In the genomic region with DNA sequence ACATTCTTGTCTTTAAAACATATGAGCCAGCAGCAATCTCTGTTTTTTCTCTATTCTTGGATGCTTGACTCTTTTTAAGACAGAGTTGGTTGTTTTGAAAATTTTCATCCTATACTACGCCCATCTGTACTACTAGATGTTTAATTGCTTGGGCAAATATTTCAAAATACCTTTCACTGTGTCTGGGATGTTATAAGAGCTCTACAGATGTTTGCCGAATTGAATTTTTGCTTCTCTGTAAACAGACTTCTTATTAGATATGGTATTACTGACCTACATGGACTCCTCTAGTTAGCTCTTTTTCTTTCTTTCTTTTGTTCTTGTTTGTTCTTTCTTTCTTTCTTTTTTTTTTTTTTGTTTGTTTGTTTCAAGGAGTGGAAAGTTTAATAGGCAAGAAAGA, we compare ENCODE assay signal across 15 cellular contexts.
DNase-seq lines count a peak whose midpoint lies in the region; ATAC-seq and TF ChIP-seq lines count a peak whose summit lies in the region.
"Had no signal": no experiment of that assay in that cellular context is flagged by ENCODE, and none has a peak within 500 bp of the region (broad histone marks: within the 10 kb centered on the region; RNA-seq: fewer than 3 reads in every experiment).

No MANE protein-coding gene starts in this region.

- no peak overlapping the region for H3K4me3 Mint-ChIP-seq in nephron
- no peak overlapping the region for H3K4me3 Mint-ChIP-seq in activated CD8-positive, alpha-beta memory T cell treated with anti-CD3 and anti-CD28 coated beads, Interleukin-2, amount 10 ng/mL, durations not matched to agents 7 days and 5 days
- H3K4me3 Mint-ChIP-seq: B cell; CD4-positive, alpha-beta T cell; CD8-positive, alpha-beta T cell had no signal

- no peak overlapping the region for H3K4me3 ChIP-seq in fibroblast of villous mesenchyme (ENCODE audit: low read depth, low read length)
- H3K4me3 ChIP-seq: A549; BLaER1 treated with 17β-estradiol and CSF1 and Interleukin-3, amounts not matched to agents 10 nM and 100 nM had no signal

- H3K36me3 Mint-ChIP-seq in nephron (ENCODE audit: low read depth), result no peaks in the 10 kb centered on the region
- H3K36me3 Mint-ChIP-seq in activated CD8-positive, alpha-beta memory T cell treated with anti-CD3 and anti-CD28 coated beads, Interleukin-2, amount 10 ng/mL, durations not matched to agents 7 days and 5 days, result no peaks in the 10 kb centered on the region
- H3K36me3 Mint-ChIP-seq: CD8-positive, alpha-beta T cell had no signal

- TF ChIP-seq CTCF in fibroblast of villous mesenchyme (IDR thresholded peaks at IDR 0.05; ENCODE audit: insufficient read depth, low read depth, low read length), result no peak
- TF ChIP-seq CTCF in nephron (IDR thresholded peaks at IDR 0.05; ENCODE audit: unreplicated experiment in 3 of 3), result no peak

- DNase-seq in NCI-H510A treated with DMSO at 0.1 percent for 48 hours (lab: John Stamatoyannopoulos, UW) (peak; percentile 56), NCI-H510A (lab: John Stamatoyannopoulos, UW) (no peak), fibroblast of villous mesenchyme (ENCODE audit: low read depth) (peak; percentile 8), NCI-H2081 treated with DMSO at 0.1 percent for 48 hours (lab: John Stamatoyannopoulos, UW) (no peak), KBM-7 (no peak)
- no peak for DNase-seq in activated CD8-positive, alpha-beta memory T cell treated with anti-CD3 and anti-CD28 coated beads, Interleukin-2, amount 10 ng/mL, durations not matched to agents 7 days and 5 days
- DNase-seq: AML-193; CD4-positive, alpha-beta T cell; CD8-positive, alpha-beta T cell; DMS79 treated with DMSO at 0.1 percent for 48 hours; GF-D8 had no signal

- CTCF ChIA-PET in activated CD8-positive, alpha-beta memory T cell treated with anti-CD3 and anti-CD28 coated beads, Interleukin-2, amount 10 ng/mL, durations not matched to agents 7 days and 5 days (lab: Charles Lee), result no interaction called here

- H3K27me3 Mint-ChIP-seq in nephron (ENCODE audit: low read depth), result no peaks in the 10 kb centered on the region
- no peaks in the 10 kb centered on the region for H3K27me3 Mint-ChIP-seq in activated CD8-positive, alpha-beta memory T cell treated with anti-CD3 and anti-CD28 coated beads, Interleukin-2, amount 10 ng/mL, durations not matched to agents 7 days and 5 days
- H3K27me3 Mint-ChIP-seq: B cell; CD4-positive, alpha-beta T cell had no signal

- no peak for ATAC-seq in activated CD8-positive, alpha-beta memory T cell treated with anti-CD3 and anti-CD28 coated beads, Interleukin-2, amount 10 ng/mL, durations not matched to agents 7 days and 5 days
- ATAC-seq: A549; CD8-positive, alpha-beta T cell had no signal

- in situ Hi-C loops in KBM-7 (cut with MboI; ENCODE audit: low pct_unique_long_range_greater_than_20kb, low sequenced_read_pairs), result no loop called here

- H3K27ac Mint-ChIP-seq in nephron, result peak overlapping the region; percentile 84 to 97 (median 92)
- no peak overlapping the region for H3K27ac Mint-ChIP-seq in activated CD8-positive, alpha-beta memory T cell treated with anti-CD3 and anti-CD28 coated beads, Interleukin-2, amount 10 ng/mL, durations not matched to agents 7 days and 5 days
- H3K27ac Mint-ChIP-seq: B cell; CD4-positive, alpha-beta T cell; CD8-positive, alpha-beta T cell had no signal

- H3K9me3 Mint-ChIP-seq in nephron, result no peaks in the 10 kb centered on the region
- no peaks in the 10 kb centered on the region for H3K9me3 Mint-ChIP-seq in activated CD8-positive, alpha-beta memory T cell treated with anti-CD3 and anti-CD28 coated beads, Interleukin-2, amount 10 ng/mL, durations not matched to agents 7 days and 5 days (ENCODE audit: low read depth)
- H3K9me3 Mint-ChIP-seq: CD4-positive, alpha-beta T cell; CD8-positive, alpha-beta T cell had no signal

- H3K4me1 Mint-ChIP-seq in nephron, result peaks cover 43% of the 10 kb centered on the region
- H3K4me1 Mint-ChIP-seq in activated CD8-positive, alpha-beta memory T cell treated with anti-CD3 and anti-CD28 coated beads, Interleukin-2, amount 10 ng/mL, durations not matched to agents 7 days and 5 days, result no peaks in the 10 kb centered on the region

Comparison
In these comparisons a context has a peak if more than half of its experiments do, and no peak if none do; other contexts are left out.
1. DNase-seq: peak in NCI-H510A treated with DMSO at 0.1 percent for 48 hours (single experiment) and fibroblast of villous mesenchyme (single experiment); none in NCI-H510A (single experiment), activated CD8-positive, alpha-beta memory T cell treated with anti-CD3 and anti-CD28 coated beads, Interleukin-2, amount 10 ng/mL, durations not matched to agents 7 days and 5 days (single experiment), NCI-H2081 treated with DMSO at 0.1 percent for 48 hours (single experiment) and KBM-7 (single experiment).